ENCODE assay signal across 2 cellular contexts in the genomic region with DNA sequence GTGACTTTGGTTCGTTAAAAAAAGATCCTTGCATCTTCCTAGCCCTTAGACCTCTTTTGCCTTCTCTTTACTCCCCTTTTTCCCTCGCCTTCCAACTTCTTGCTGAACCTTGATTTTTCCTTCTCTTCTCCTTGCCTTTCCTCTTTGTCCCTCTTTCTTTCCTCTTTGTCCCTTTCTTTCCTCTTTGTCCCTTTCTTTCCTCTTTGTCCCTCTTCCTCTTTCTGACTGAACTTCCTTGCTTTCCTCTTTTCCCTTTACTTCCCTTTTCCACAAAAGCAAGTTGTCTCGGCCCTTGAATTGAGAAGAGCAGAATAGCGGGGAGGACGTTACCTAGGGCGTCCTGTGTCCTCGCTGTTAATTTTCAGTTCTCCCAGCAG.
TF ChIP-seq lines count a peak whose summit lies in the region.

No MANE protein-coding gene starts in this region.

TF ChIP-seq in HEK293, 187 proteins besides CTCF, POLR2A, EP300 and RAD21 (continued from another document and continues in another):
- TF ChIP-seq, protein P1, sequence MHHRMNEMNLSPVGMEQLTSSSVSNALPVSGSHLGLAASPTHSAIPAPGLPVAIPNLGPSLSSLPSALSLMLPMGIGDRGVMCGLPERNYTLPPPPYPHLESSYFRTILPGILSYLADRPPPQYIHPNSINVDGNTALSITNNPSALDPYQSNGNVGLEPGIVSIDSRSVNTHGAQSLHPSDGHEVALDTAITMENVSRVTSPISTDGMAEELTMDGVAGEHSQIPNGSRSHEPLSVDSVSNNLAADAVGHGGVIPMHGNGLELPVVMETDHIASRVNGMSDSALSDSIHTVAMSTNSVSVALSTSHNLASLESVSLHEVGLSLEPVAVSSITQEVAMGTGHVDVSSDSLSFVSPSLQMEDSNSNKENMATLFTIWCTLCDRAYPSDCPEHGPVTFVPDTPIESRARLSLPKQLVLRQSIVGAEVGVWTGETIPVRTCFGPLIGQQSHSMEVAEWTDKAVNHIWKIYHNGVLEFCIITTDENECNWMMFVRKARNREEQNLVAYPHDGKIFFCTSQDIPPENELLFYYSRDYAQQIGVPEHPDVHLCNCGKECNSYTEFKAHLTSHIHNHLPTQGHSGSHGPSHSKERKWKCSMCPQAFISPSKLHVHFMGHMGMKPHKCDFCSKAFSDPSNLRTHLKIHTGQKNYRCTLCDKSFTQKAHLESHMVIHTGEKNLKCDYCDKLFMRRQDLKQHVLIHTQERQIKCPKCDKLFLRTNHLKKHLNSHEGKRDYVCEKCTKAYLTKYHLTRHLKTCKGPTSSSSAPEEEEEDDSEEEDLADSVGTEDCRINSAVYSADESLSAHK (tag by site-specific recombination; IDR thresholded peaks at IDR 0.05) = no peak
- TF ChIP-seq ZNF175 (tag by site-specific recombination; IDR thresholded peaks at IDR 0.05) (no peak), ZNF274 (IDR thresholded peaks at IDR 0.05; ENCODE audit: low read length) (no peak), ZNF274 (tag by site-specific recombination; IDR thresholded peaks at IDR 0.05; ENCODE audit: borderline replicate concordance) (no peak), ZNF155 (tag by site-specific recombination; IDR thresholded peaks at IDR 0.05) (no peak), ZXDB (tag by site-specific recombination; IDR thresholded peaks at IDR 0.05) (no peak), KLF7 (tag by site-specific recombination; IDR thresholded peaks at IDR 0.05; ENCODE audit: borderline replicate concordance) (no peak), ZNF214 (tag by site-specific recombination; IDR thresholded peaks at IDR 0.05; ENCODE audit: borderline replicate concordance) (no peak), ZBTB1 (tag by site-specific recombination; IDR thresholded peaks at IDR 0.05) (no peak), SCRT2 (tag by site-specific recombination; IDR thresholded peaks at IDR 0.05) (no peak), ZNF202 (tag by site-specific recombination; IDR thresholded peaks at IDR 0.05; ENCODE audit: borderline replicate concordance) (no peak), ZNF394 (tag by site-specific recombination; IDR thresholded peaks at IDR 0.05; ENCODE audit: borderline replicate concordance) (no peak; the same call in 1 of the 2 replicates), GFI1B (tag by site-specific recombination; IDR thresholded peaks at IDR 0.05) (no peak)
- TF ChIP-seq, protein P2, sequence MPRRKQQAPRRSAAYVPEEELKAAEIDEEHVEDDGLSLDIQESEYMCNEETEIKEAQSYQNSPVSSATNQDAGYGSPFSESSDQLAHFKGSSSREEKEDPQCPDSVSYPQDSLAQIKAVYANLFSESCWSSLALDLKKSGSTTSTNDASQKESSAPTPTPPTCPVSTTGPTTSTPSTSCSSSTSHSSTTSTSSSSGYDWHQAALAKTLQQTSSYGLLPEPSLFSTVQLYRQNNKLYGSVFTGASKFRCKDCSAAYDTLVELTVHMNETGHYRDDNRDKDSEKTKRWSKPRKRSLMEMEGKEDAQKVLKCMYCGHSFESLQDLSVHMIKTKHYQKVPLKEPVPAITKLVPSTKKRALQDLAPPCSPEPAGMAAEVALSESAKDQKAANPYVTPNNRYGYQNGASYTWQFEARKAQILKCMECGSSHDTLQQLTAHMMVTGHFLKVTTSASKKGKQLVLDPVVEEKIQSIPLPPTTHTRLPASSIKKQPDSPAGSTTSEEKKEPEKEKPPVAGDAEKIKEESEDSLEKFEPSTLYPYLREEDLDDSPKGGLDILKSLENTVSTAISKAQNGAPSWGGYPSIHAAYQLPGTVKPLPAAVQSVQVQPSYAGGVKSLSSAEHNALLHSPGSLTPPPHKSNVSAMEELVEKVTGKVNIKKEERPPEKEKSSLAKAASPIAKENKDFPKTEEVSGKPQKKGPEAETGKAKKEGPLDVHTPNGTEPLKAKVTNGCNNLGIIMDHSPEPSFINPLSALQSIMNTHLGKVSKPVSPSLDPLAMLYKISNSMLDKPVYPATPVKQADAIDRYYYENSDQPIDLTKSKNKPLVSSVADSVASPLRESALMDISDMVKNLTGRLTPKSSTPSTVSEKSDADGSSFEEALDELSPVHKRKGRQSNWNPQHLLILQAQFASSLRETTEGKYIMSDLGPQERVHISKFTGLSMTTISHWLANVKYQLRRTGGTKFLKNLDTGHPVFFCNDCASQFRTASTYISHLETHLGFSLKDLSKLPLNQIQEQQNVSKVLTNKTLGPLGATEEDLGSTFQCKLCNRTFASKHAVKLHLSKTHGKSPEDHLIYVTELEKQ (tag by site-specific recombination; IDR thresholded peaks at IDR 0.05; ENCODE audit: borderline replicate concordance) = no peak
- TF ChIP-seq, protein P3, sequence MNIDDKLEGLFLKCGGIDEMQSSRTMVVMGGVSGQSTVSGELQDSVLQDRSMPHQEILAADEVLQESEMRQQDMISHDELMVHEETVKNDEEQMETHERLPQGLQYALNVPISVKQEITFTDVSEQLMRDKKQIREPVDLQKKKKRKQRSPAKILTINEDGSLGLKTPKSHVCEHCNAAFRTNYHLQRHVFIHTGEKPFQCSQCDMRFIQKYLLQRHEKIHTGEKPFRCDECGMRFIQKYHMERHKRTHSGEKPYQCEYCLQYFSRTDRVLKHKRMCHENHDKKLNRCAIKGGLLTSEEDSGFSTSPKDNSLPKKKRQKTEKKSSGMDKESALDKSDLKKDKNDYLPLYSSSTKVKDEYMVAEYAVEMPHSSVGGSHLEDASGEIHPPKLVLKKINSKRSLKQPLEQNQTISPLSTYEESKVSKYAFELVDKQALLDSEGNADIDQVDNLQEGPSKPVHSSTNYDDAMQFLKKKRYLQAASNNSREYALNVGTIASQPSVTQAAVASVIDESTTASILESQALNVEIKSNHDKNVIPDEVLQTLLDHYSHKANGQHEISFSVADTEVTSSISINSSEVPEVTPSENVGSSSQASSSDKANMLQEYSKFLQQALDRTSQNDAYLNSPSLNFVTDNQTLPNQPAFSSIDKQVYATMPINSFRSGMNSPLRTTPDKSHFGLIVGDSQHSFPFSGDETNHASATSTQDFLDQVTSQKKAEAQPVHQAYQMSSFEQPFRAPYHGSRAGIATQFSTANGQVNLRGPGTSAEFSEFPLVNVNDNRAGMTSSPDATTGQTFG (tag by site-specific recombination; IDR thresholded peaks at IDR 0.05; ENCODE audit: borderline replicate concordance) = no peak
- TF ChIP-seq, protein P4, sequence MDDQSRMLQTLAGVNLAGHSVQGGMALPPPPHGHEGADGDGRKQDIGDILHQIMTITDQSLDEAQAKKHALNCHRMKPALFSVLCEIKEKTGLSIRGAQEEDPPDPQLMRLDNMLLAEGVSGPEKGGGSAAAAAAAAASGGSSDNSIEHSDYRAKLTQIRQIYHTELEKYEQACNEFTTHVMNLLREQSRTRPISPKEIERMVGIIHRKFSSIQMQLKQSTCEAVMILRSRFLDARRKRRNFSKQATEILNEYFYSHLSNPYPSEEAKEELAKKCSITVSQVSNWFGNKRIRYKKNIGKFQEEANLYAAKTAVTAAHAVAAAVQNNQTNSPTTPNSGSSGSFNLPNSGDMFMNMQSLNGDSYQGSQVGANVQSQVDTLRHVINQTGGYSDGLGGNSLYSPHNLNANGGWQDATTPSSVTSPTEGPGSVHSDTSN (CRISPR knock-in tag; IDR thresholded peaks at IDR 0.05) = no peak
- TF ChIP-seq, protein P5, sequence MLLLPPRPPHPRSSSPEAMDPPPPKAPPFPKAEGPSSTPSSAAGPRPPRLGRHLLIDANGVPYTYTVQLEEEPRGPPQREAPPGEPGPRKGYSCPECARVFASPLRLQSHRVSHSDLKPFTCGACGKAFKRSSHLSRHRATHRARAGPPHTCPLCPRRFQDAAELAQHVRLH (tag by site-specific recombination; IDR thresholded peaks at IDR 0.05) = no peak

TF ChIP-seq in GM12878, 131 proteins besides CTCF, POLR2A, EP300 and RAD21 (continued from another document):
- TF ChIP-seq, protein P6, sequence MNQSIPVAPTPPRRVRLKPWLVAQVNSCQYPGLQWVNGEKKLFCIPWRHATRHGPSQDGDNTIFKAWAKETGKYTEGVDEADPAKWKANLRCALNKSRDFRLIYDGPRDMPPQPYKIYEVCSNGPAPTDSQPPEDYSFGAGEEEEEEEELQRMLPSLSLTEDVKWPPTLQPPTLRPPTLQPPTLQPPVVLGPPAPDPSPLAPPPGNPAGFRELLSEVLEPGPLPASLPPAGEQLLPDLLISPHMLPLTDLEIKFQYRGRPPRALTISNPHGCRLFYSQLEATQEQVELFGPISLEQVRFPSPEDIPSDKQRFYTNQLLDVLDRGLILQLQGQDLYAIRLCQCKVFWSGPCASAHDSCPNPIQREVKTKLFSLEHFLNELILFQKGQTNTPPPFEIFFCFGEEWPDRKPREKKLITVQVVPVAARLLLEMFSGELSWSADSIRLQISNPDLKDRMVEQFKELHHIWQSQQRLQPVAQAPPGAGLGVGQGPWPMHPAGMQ (IDR thresholded peaks at IDR 0.05; ENCODE audit: borderline replicate concordance) = no peak
- TF ChIP-seq, protein P7, sequence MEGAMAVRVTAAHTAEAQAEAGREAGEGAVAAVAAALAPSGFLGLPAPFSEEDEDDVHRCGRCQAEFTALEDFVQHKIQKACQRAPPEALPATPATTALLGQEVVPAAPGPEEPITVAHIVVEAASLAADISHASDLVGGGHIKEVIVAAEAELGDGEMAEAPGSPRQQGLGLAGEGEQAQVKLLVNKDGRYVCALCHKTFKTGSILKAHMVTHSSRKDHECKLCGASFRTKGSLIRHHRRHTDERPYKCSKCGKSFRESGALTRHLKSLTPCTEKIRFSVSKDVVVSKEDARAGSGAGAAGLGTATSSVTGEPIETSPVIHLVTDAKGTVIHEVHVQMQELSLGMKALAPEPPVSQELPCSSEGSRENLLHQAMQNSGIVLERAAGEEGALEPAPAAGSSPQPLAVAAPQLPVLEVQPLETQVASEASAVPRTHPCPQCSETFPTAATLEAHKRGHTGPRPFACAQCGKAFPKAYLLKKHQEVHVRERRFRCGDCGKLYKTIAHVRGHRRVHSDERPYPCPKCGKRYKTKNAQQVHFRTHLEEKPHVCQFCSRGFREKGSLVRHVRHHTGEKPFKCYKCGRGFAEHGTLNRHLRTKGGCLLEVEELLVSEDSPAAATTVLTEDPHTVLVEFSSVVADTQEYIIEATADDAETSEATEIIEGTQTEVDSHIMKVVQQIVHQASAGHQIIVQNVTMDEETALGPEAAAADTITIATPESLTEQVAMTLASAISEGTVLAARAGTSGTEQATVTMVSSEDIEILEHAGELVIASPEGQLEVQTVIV (IDR thresholded peaks at IDR 0.05; ENCODE audit: borderline replicate concordance, partially characterized antibody) = no peak
- TF ChIP-seq, protein P8, sequence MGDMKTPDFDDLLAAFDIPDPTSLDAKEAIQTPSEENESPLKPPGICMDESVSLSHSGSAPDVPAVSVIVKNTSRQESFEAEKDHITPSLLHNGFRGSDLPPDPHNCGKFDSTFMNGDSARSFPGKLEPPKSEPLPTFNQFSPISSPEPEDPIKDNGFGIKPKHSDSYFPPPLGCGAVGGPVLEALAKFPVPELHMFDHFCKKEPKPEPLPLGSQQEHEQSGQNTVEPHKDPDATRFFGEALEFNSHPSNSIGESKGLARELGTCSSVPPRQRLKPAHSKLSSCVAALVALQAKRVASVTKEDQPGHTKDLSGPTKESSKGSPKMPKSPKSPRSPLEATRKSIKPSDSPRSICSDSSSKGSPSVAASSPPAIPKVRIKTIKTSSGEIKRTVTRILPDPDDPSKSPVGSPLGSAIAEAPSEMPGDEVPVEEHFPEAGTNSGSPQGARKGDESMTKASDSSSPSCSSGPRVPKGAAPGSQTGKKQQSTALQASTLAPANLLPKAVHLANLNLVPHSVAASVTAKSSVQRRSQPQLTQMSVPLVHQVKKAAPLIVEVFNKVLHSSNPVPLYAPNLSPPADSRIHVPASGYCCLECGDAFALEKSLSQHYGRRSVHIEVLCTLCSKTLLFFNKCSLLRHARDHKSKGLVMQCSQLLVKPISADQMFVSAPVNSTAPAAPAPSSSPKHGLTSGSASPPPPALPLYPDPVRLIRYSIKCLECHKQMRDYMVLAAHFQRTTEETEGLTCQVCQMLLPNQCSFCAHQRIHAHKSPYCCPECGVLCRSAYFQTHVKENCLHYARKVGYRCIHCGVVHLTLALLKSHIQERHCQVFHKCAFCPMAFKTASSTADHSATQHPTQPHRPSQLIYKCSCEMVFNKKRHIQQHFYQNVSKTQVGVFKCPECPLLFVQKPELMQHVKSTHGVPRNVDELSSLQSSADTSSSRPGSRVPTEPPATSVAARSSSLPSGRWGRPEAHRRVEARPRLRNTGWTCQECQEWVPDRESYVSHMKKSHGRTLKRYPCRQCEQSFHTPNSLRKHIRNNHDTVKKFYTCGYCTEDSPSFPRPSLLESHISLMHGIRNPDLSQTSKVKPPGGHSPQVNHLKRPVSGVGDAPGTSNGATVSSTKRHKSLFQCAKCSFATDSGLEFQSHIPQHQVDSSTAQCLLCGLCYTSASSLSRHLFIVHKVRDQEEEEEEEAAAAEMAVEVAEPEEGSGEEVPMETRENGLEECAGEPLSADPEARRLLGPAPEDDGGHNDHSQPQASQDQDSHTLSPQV (IDR thresholded peaks at IDR 0.05) = no peak
- TF ChIP-seq HCFC1 (IDR thresholded peaks at IDR 0.05; ENCODE audit: low read length) = no peak
- TF ChIP-seq TCF3 (IDR thresholded peaks at IDR 0.05; ENCODE audit: borderline replicate concordance, insufficient read depth, low read depth, low read length) = no peak
- no peak; the same call in none of the 2 replicates for TF ChIP-seq EED (IDR thresholded peaks at IDR 0.05; ENCODE audit: low read depth)
- TF ChIP-seq ATF7 (IDR thresholded peaks at IDR 0.05; ENCODE audit: low read depth) = peak; percentile 48; the same call in 1 of the 2 replicates
